Comparison of ENCODE assay signal across 6 cellular contexts in genomic region chr9:21334603-21334968, GRCh38.
DNase-seq lines count a peak whose midpoint lies in the region; ATAC-seq, FAIRE-seq and TF ChIP-seq lines count a peak whose summit lies in the region.

No MANE protein-coding gene starts in this region.

- peaks cover 15% of the 10 kb centered on the region for H3K79me2 ChIP-seq in parathyroid adenoma

- H3K27me3 ChIP-seq in parathyroid adenoma (ENCODE audit: control insufficient read depth, insufficient read depth, low read length) = no peaks in the 10 kb centered on the region

- H3K9me3 ChIP-seq in parathyroid adenoma (ENCODE audit: control insufficient read depth, low read length) = no peaks in the 10 kb centered on the region

- H3K27ac ChIP-seq in cingulate gyrus (ENCODE audit: low read depth, low read length) (peak overlapping the region; percentile 91), parathyroid adenoma (peak overlapping the region; percentile 94)

- peak overlapping the region; percentile 71 for H3K4me3 ChIP-seq in parathyroid adenoma (ENCODE audit: low read depth, low read length)

- H3K4me1 ChIP-seq in parathyroid adenoma = no peaks in the 10 kb centered on the region

- DNase-seq in erythroblast (lab: John Stamatoyannopoulos, UW) (no peak), D721Med (ENCODE audit: insufficient read length, low spot score) (no peak)

- H3K9ac ChIP-seq in parathyroid adenoma = peak overlapping the region; percentile 91

- no peak for FAIRE-seq in D721Med (lab: Jason Lieb, UNC)

- no peaks in the 10 kb centered on the region for H3K36me3 ChIP-seq in parathyroid adenoma (ENCODE audit: control insufficient read depth, insufficient read depth, low read length)

- peak overlapping the region; percentile 89 for H3K4me2 ChIP-seq in parathyroid adenoma (ENCODE audit: low read length)

- ATAC-seq in GM18517 (IDR thresholded peaks at IDR 0.05; ENCODE audit: unreplicated experiment) = peak; percentile 21
- peak; percentile 12 for ATAC-seq in HG03378 (IDR thresholded peaks at IDR 0.05; ENCODE audit: unreplicated experiment)

- TF ChIP-seq POLR2A in erythroblast (IDR thresholded peaks at IDR 0.05; ENCODE audit: low read length) = no peak

- TF ChIP-seq CTCF in parathyroid adenoma (IDR thresholded peaks at IDR 0.05) = no peak
- no peak for TF ChIP-seq CTCF in D721Med (IDR thresholded peaks at IDR 0.05; ENCODE audit: insufficient read depth, missing control alignments)

- peak overlapping the region; percentile 98 for H2AFZ ChIP-seq in parathyroid adenoma
